ENCODE assay signal across 1 cellular context in genomic region chr6:3458706-3459421, GRCh38.
A peak's percentile ranks its signal among the peaks of the same experiment; 100 is the strongest.
TF ChIP-seq lines count a peak whose summit lies in the region.

No MANE protein-coding gene starts in this region.

TF ChIP-seq in H1, 55 proteins besides CTCF, POLR2A, EP300 and RAD21:
- TF ChIP-seq EGR1 (IDR thresholded peaks at IDR 0.05; ENCODE audit: borderline replicate concordance, low read depth, low read length) (no peak), NANOG (IDR thresholded peaks at IDR 0.05; ENCODE audit: insufficient read depth, low read depth, low read length, poor library complexity, severe bottlenecking) (peak; percentile 49), FOSL1 (IDR thresholded peaks at IDR 0.05; ENCODE audit: insufficient read depth, low read depth, low read length) (no peak)
